24 cellular contexts compared by ENCODE assay signal in genomic region chr5:158635565-158635964, GRCh38.
A peak's percentile ranks its signal among the peaks of the same experiment; 100 is the strongest.
DNase-seq lines count a peak whose midpoint lies in the region; ATAC-seq, FAIRE-seq and TF ChIP-seq lines count a peak whose summit lies in the region.
"Had no signal": no experiment of that assay in that cellular context is flagged by ENCODE, and none has a peak within 500 bp of the region (broad histone marks: within the 10 kb centered on the region; RNA-seq: fewer than 3 reads in every experiment).

No MANE protein-coding gene starts in this region.

- H3K27ac ChIP-seq in GM23338 (ENCODE audit: low read depth) (no peak overlapping the region), GM12878 (ENCODE audit: control insufficient read depth, insufficient read depth) (no peak overlapping the region)
- H3K27ac ChIP-seq: 22Rv1, C4-2B, SJCRH30 had no signal

- H3K4me3 ChIP-seq in GM23338 (no peak overlapping the region), GM12878 (no peak overlapping the region)
- H3K4me3 ChIP-seq: HAP-1, SJCRH30 had no signal

- no peak for TF ChIP-seq POLR2A in GM12878 (IDR thresholded peaks at IDR 0.05; ENCODE audit: low read depth, low read length)

- no peak for FAIRE-seq in GM12878 (lab: Jason Lieb, UNC)
- FAIRE-seq: HepG2 had no signal

- no peaks in the 10 kb centered on the region for H3K9me3 Mint-ChIP-seq in GM23338
- H3K9me3 Mint-ChIP-seq: T-helper 1 cell treated with Interleukin-12 subunit alpha and Interleukin-12 subunit beta and Interleukin-4 antibody, amounts not matched to agents 30 μg/mL and 1 μg/mL, for 36 hours had no signal

- TF ChIP-seq EP300 in GM12878 (IDR thresholded peaks at IDR 0.05; ENCODE audit: borderline replicate concordance in 1 of 2, control insufficient read depth in 1 of 2, low read depth in 2 of 2, low read length in 2 of 2): no peak

- RAD21 ChIA-PET in GM12878 (lab: Charles Lee; ENCODE audit: unreplicated experiment): no interaction called here

- no peak overlapping the region for H3K9ac ChIP-seq in GM12878 (ENCODE audit: control insufficient read depth, insufficient read depth, low read length)

- no peak for TF ChIP-seq RAD21 in GM12878 (IDR thresholded peaks at IDR 0.05; ENCODE audit: insufficient read depth, low read depth, low read length)

- no peaks in the 10 kb centered on the region for H3F3A ChIP-seq in GM23338 (replicated peaks; ENCODE audit: low read depth)

- H4K20me1 ChIP-seq in GM23338 (replicated peaks; ENCODE audit: insufficient read depth) (no peaks in the 10 kb centered on the region), GM12878 (ENCODE audit: control insufficient read depth, insufficient read depth) (no peaks in the 10 kb centered on the region)

- DNase-seq in GM10248 (ENCODE audit: extremely low spot score) (peak; percentile 5), GM23338 (ENCODE audit: low spot score) (no peak), GM12878 (ENCODE audit: low read depth, low spot score) (no peak), D341Med (ENCODE audit: low spot score) (no peak)
- no peak for DNase-seq in activated effector memory CD4-positive, alpha-beta T cell treated with Interleukin-2 at 50 U/mL for 16 hours
- DNase-seq: AML-193, DMS 273 treated with DMSO at 0.1 percent for 48 hours, DND-41, KBM-7, MV-4-11, NCI-H1417, NCI-H187, NCI-H2227 treated with DMSO at 0.1 percent for 48 hours, NCI-H510A treated with DMSO at 0.1 percent for 48 hours, NCI-H774, SJCRH30 had no signal

- H3K9me3 ChIP-seq in GM12878 (replicated peaks; ENCODE audit: control insufficient read depth, insufficient read depth, low read length): no peaks in the 10 kb centered on the region
- H3K9me3 ChIP-seq: HAP-1, SJCRH30 had no signal

- intact Hi-C loops in GM12878 (cut with micrococcal nuclease; ENCODE audit: unreplicated experiment): no loop called here

- no peak overlapping the region for H3K4me3 Mint-ChIP-seq in GM23338
- H3K4me3 Mint-ChIP-seq: T-helper 1 cell treated with Interleukin-12 subunit alpha and Interleukin-12 subunit beta and Interleukin-4 antibody, amounts not matched to agents 30 μg/mL and 1 μg/mL, for 36 hours had no signal

- no peaks in the 10 kb centered on the region for H3K36me3 Mint-ChIP-seq in GM23338 (ENCODE audit: low read depth)

- H3K4me1 ChIP-seq in GM23338 (ENCODE audit: insufficient read depth) (peaks cover 4% of the 10 kb centered on the region; the same call in 1 of the 2 replicates), GM12878 (ENCODE audit: control insufficient read depth, insufficient read depth, low read length) (no peaks in the 10 kb centered on the region)
- H3K4me1 ChIP-seq: HAP-1, SJCRH30 had no signal

- H3K4me2 ChIP-seq in GM23338 (no peak overlapping the region), GM12878 (ENCODE audit: control insufficient read depth, insufficient read depth) (no peak overlapping the region)

- CTCF ChIA-PET in GM10248 (lab: Yijun Ruan, JAX): no interaction called here
- CTCF ChIA-PET in GM12878 (lab: Yijun Ruan, JAX): interaction anchor here (0.9 to 2.2 kb wide), 2 partner anchors 461 to 560 kb away, joined by 4 to 5 read pairs; no protein-coding TSS in a partner anchor

- TF ChIP-seq CTCF in GM10248 (IDR thresholded peaks at IDR 0.05; ENCODE audit: control extremely low read depth, extremely low read depth, low read depth, missing control alignments) (no peak), GM23338 (conservative IDR thresholded peaks at IDR 0.05; ENCODE audit: low read depth in 2 of 2) (no peak), GM12878 (IDR thresholded peaks at IDR 0.05 in 2 of 3, conservative IDR thresholded peaks at IDR 0.05 in 1 of 3; ENCODE audit: control insufficient read depth in 2 of 3, extremely low read depth in 1 of 3, insufficient read depth in 1 of 3, low read depth in 3 of 3, low read length in 3 of 3) (no peak)

- H3K27ac Mint-ChIP-seq in GM23338: no peak overlapping the region
- H3K27ac Mint-ChIP-seq: T-helper 1 cell treated with Interleukin-12 subunit alpha and Interleukin-12 subunit beta and Interleukin-4 antibody, amounts not matched to agents 30 μg/mL and 1 μg/mL, for 36 hours had no signal

- peak overlapping the region; percentile 44; the same call in 1 of the 2 replicates for H2AFZ ChIP-seq in GM23338
- H2AFZ ChIP-seq in GM12878 (ENCODE audit: control insufficient read depth, low read depth, low read length): no peak overlapping the region

- no peaks in the 10 kb centered on the region for H3K36me3 ChIP-seq in GM23338 (ENCODE audit: insufficient read depth)
- H3K36me3 ChIP-seq in GM12878 (ENCODE audit: control insufficient read depth in 2 of 2, insufficient read depth in 2 of 2, low read length in 1 of 2): no peaks in the 10 kb centered on the region
- H3K36me3 ChIP-seq: HAP-1, SJCRH30 had no signal

- H3K79me2 ChIP-seq in GM23338 (replicated peaks; ENCODE audit: insufficient read depth): no peaks in the 10 kb centered on the region
- H3K79me2 ChIP-seq in GM12878 (ENCODE audit: control insufficient read depth, insufficient read depth, low read length): no peaks in the 10 kb centered on the region

- peaks cover 23% of the 10 kb centered on the region for H3K4me1 Mint-ChIP-seq in GM23338

- no peaks in the 10 kb centered on the region for H3K27me3 ChIP-seq in GM23338 (ENCODE audit: insufficient read depth)
- H3K27me3 ChIP-seq in GM12878 (replicated peaks in 1 of 2; ENCODE audit: control insufficient read depth in 2 of 2, insufficient read depth in 2 of 2, low read length in 1 of 2): no peaks in the 10 kb centered on the region
- H3K27me3 ChIP-seq: SJCRH30 had no signal

- no peaks in the 10 kb centered on the region for H3K9me2 ChIP-seq in GM23338 (ENCODE audit: insufficient read depth)

- H3K27me3 Mint-ChIP-seq in GM23338 (ENCODE audit: insufficient read depth, low read depth, poor library complexity): no peaks in the 10 kb centered on the region

- SMC1A ChIA-PET in GM12878 (lab: Charles Lee; ENCODE audit: uncharacterized antibody, unreplicated experiment): interaction anchor here (1.8 kb wide), 1 partner anchor 15 kb away, joined by 5 read pairs; no protein-coding TSS in a partner anchor

- no TSS peak for BruUV-seq in GM12878 (replicated peaks; lab: Mats Ljungman, UMichigan)

- POLR2A ChIA-PET in GM10248 (lab: Yijun Ruan, JAX) (no interaction called here), GM12878 (lab: Charles Lee) (no interaction called here)

- ATAC-seq in GM18868 (IDR thresholded peaks at IDR 0.05; ENCODE audit: unreplicated experiment): peak; percentile 78
- no peak for ATAC-seq in GM23338
- ATAC-seq in GM12878: peak; percentile 74
- ATAC-seq in HG02642 (IDR thresholded peaks at IDR 0.05; ENCODE audit: poor library complexity, unreplicated experiment): no peak
- no peak for ATAC-seq in HG03354 (IDR thresholded peaks at IDR 0.05; ENCODE audit: poor library complexity, severe bottlenecking, unreplicated experiment)
- ATAC-seq: HepG2 had no signal

- in situ Hi-C loops in GM12878 (cut with MboI): no loop called here

- WGBS in GM12878 (ENCODE audit: insufficient coverage, insufficient replicate concordance, low lambda C conversion rate, missing lambda C conversion rate): 60% methylated on average over 5 of the region's 5 CpGs

TF ChIP-seq in GM23338, 12 proteins besides CTCF, POLR2A, EP300 and RAD21 (continues in another document):
- TF ChIP-seq POLR2AphosphoS5 (IDR thresholded peaks at IDR 0.05; ENCODE audit: low read depth): no peak
- no peak for TF ChIP-seq ZNF331 (CRISPR knock-in tag; IDR thresholded peaks at IDR 0.05; ENCODE audit: low read depth)
- TF ChIP-seq NANOG (IDR thresholded peaks at IDR 0.05; ENCODE audit: borderline replicate concordance): no peak
- TF ChIP-seq CREB1 (CRISPR knock-in tag; IDR thresholded peaks at IDR 0.05; ENCODE audit: low read depth): no peak
- TF ChIP-seq EZH2phosphoT487 (IDR thresholded peaks at IDR 0.05; ENCODE audit: unreplicated experiment): no peak
- no peak for TF ChIP-seq STAT1 (IDR thresholded peaks at IDR 0.05; ENCODE audit: unreplicated experiment)

TF ChIP-seq in GM12878, 131 proteins besides CTCF, POLR2A, EP300 and RAD21 (continues in another document):
- TF ChIP-seq SIX5 (IDR thresholded peaks at IDR 0.05; ENCODE audit: low read depth, low read length, severe bottlenecking) (no peak), PML (IDR thresholded peaks at IDR 0.05; ENCODE audit: low read length) (no peak), PAX8 (IDR thresholded peaks at IDR 0.05) (no peak), E2F4 (IDR thresholded peaks at IDR 0.05; ENCODE audit: low read depth, low read length) (no peak), NFXL1 (IDR thresholded peaks at IDR 0.05; ENCODE audit: borderline replicate concordance) (no peak), RUNX3 (IDR thresholded peaks at IDR 0.05; ENCODE audit: low read length) (no peak), SPI1 (IDR thresholded peaks at IDR 0.05; ENCODE audit: borderline replicate concordance, insufficient read depth, low read depth, low read length) (peak; percentile 86), TCF12 (IDR thresholded peaks at IDR 0.05; ENCODE audit: low read depth, low read length) (no peak), PKNOX1 (IDR thresholded peaks at IDR 0.05) (peak; percentile 64)

Comparison
In these comparisons a context has a peak if more than half of its experiments do, and no peak if none do; other contexts are left out.
1. ATAC-seq: peak in GM18868 (single experiment) and GM12878 (single experiment); none in GM23338 (single experiment), HG02642 (single experiment) and HG03354 (single experiment).